Comparison of ENCODE assay signal across 15 cellular contexts in the genomic region with DNA sequence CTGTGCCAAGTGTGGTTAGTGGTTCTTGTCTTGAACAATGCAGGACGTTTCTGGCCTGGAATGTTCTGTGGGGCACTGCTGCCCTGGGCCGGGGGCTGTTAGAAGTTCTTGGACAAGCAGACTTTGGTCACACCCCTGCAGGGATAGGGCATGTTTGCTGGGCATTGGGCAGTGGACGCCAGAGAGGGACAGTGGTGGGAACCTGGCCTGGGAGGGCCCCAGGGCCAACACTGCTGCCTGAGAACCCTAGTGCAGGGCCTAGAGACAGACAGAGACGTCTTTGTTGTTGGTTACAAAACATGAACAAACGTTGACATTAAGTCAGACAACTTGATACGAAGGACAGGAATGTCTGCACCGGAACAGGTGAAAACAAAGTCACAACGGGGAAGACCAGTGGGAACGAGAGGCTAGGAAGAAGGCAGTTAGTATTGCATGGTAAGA. TPM values are rescaled to one million over a fixed set of nuclear protein-coding genes. Genes with fewer than 3 reads are reported as not detected.
A peak's percentile ranks its signal among the peaks of the same experiment; 100 is the strongest.
DNase-seq lines count a peak whose midpoint lies in the region; ATAC-seq and TF ChIP-seq lines count a peak whose summit lies in the region.
"Had no signal": no experiment of that assay in that cellular context is flagged by ENCODE, and none has a peak within 500 bp of the region (broad histone marks: within the 10 kb centered on the region; RNA-seq: fewer than 3 reads in every experiment).

No MANE protein-coding gene starts in this region.

- H3K79me2 ChIP-seq in mammary epithelial cell (ENCODE audit: insufficient read depth, low read length), result no peaks in the 10 kb centered on the region

- H3K36me3 Mint-ChIP-seq in stimulated activated naive B cell treated with anti-CD40 and anti-IgM and Interleukin-4, amounts not matched to agents 10 μg/mL and 1 μg/mL and 100 μg/mL, for 72 hours, result no peaks in the 10 kb centered on the region

- no peak overlapping the region for H3K4me3 Mint-ChIP-seq in stimulated activated naive B cell treated with anti-CD40 and anti-IgM and Interleukin-4, amounts not matched to agents 10 μg/mL and 1 μg/mL and 100 μg/mL, for 72 hours

- H3K4me2 ChIP-seq in mammary epithelial cell (ENCODE audit: insufficient read depth, low read depth, low read length), result no peak overlapping the region

- CTCF ChIA-PET in mammary epithelial cell (lab: Charles Lee; ENCODE audit: low non-redundant PET), result no interaction called here

- H3K36me3 ChIP-seq in mammary epithelial cell (ENCODE audit: insufficient read depth, low read length), result no peaks in the 10 kb centered on the region

- H3K4me1 ChIP-seq in mammary epithelial cell (ENCODE audit: insufficient read depth, low read length), result no peaks in the 10 kb centered on the region

- peaks cover 0 to 5% of the 10 kb centered on the region in 2 donors for H3K9me3 Mint-ChIP-seq in stimulated activated naive B cell treated with anti-CD40 and anti-IgM and Interleukin-4, amounts not matched to agents 10 μg/mL and 1 μg/mL and 100 μg/mL, for 72 hours

- H3K27ac Mint-ChIP-seq in stimulated activated naive B cell treated with anti-CD40 and anti-IgM and Interleukin-4, amounts not matched to agents 10 μg/mL and 1 μg/mL and 100 μg/mL, for 72 hours, result no peak overlapping the region

- dilution Hi-C loops in mammary epithelial cell (cut with HindIII; ENCODE audit: low sequenced_read_pairs), result loop anchor here (5.0 kb wide), 1 partner anchor 84 kb away; no protein-coding TSS in a partner anchor

- no peak overlapping the region for H3K27ac ChIP-seq in mammary epithelial cell (ENCODE audit: insufficient read depth, low read depth, low read length)
- H3K27ac ChIP-seq: BLaER1 had no signal

- WGBS in mammary epithelial cell (ENCODE audit: low coverage, missing lambda C conversion rate), result 3% methylated on average over 9 of the region's 9 CpGs

- no peak overlapping the region for H3K4me3 ChIP-seq in mammary epithelial cell (replicated peaks in 1 of 3; ENCODE audit: insufficient read depth in 1 of 3, low read depth in 2 of 3, low read length in 3 of 3)
- H3K4me3 ChIP-seq: BLaER1, HAP-1, K562 had no signal

- no TSS peak for BruUV-seq in mammary epithelial cell (replicated peaks; lab: Mats Ljungman, UMichigan)

- DNase-seq in Right ventricle myocardium inferior (ENCODE audit: missing footprints), result peak; percentile 8
- no peak for DNase-seq in cardiac septum (ENCODE audit: low spot score)
- peak; percentile 42 for DNase-seq in SK-MEL-5 (ENCODE audit: low read depth, low spot score)
- peak; percentile 19 for DNase-seq in mammary epithelial cell
- DNase-seq in stimulated activated naive B cell treated with anti-CD40 and anti-IgM and Interleukin-4, amounts not matched to agents 10 μg/mL and 1 μg/mL and 100 μg/mL, for 72 hours, result no peak
- no peak for DNase-seq in posterior vena cava (ENCODE audit: low spot score)
- DNase-seq: 8988T; AML-193; Calu3; CD8-positive, alpha-beta memory T cell; DMS 273 treated with DMSO at 0.1 percent for 48 hours had no signal

- H3K9me3 ChIP-seq in mammary epithelial cell (replicated peaks; ENCODE audit: insufficient read depth, low read length), result no peaks in the 10 kb centered on the region
- H3K9me3 ChIP-seq: HAP-1 had no signal

- peaks cover 0 to 5% of the 10 kb centered on the region in 2 donors for H3K4me1 Mint-ChIP-seq in stimulated activated naive B cell treated with anti-CD40 and anti-IgM and Interleukin-4, amounts not matched to agents 10 μg/mL and 1 μg/mL and 100 μg/mL, for 72 hours

- intact Hi-C loops in Right ventricle myocardium inferior (cut with DNase I) (loop anchor here (10.0 kb wide), 1 partner anchor 56 kb away; the partner anchor contains the start of gene WNK2), cardiac septum (cut with DNase I) (no loop called here), mammary epithelial cell (cut with micrococcal nuclease) (no loop called here), posterior vena cava (cut with DNase I) (no loop called here)

- TF ChIP-seq CTCF in mammary epithelial cell (conservative IDR thresholded peaks at IDR 0.05 in 1 of 2, IDR thresholded peaks at IDR 0.05 in 1 of 2; ENCODE audit: extremely low read depth in 1 of 2, insufficient read depth in 1 of 2, low read depth in 1 of 2, low read length in 2 of 2), result no peak

- ATAC-seq in Right ventricle myocardium inferior (no peak), HG03159 (IDR thresholded peaks at IDR 0.05; ENCODE audit: unreplicated experiment) (no peak)
- no peak for ATAC-seq in stimulated activated naive B cell treated with anti-CD40 and anti-IgM and Interleukin-4, amounts not matched to agents 10 μg/mL and 1 μg/mL and 100 μg/mL, for 72 hours (replicated peaks)
- ATAC-seq: K562 had no signal

- H4K20me1 ChIP-seq in mammary epithelial cell (ENCODE audit: insufficient read depth, low read length), result no peaks in the 10 kb centered on the region

- no peak overlapping the region for H2AFZ ChIP-seq in mammary epithelial cell (ENCODE audit: low read depth, low read length)

- no peak overlapping the region for H3K9ac ChIP-seq in mammary epithelial cell (ENCODE audit: insufficient read depth, low read length)
- H3K9ac ChIP-seq: BLaER1 had no signal

- H3K27me3 ChIP-seq in mammary epithelial cell (ENCODE audit: insufficient read depth, low read length), result peaks cover 2% of the 10 kb centered on the region
- H3K27me3 ChIP-seq: BLaER1 had no signal

- no peaks in the 10 kb centered on the region for H3K27me3 Mint-ChIP-seq in stimulated activated naive B cell treated with anti-CD40 and anti-IgM and Interleukin-4, amounts not matched to agents 10 μg/mL and 1 μg/mL and 100 μg/mL, for 72 hours

- in situ Hi-C loops in SK-MEL-5 (cut with HindIII; ENCODE audit: low pct_unique_long_range_greater_than_20kb, low sequenced_read_pairs) (no loop called here), mammary epithelial cell (cut with MboI; ENCODE audit: low sequenced_read_pairs in 2 of 2) (no loop called here)

RNA-seq across cellular contexts. Expression of gene WNK2, which starts 57.0 kb away (rescaled TPM):
- total RNA-seq in Right ventricle myocardium inferior (200 TPM), cardiac septum (123 TPM), mammary epithelial cell (10 to 100 TPM in 1 of 2 donors, under 1 TPM in 1; 0.49 to 12.8 TPM), posterior vena cava (10 to 100 TPM; 34.8 to 39.5 TPM)
- 2.4 and 3.4 TPM in 2 replicates for total RNA-seq in SK-MEL-5 (2014; rRNA removed; shearing (Covaris generic))
- polyA plus RNA-seq in SK-MEL-5 (2015; cell fraction: cytosol; rRNA removed), result 13.1 and 32.3 TPM in 2 replicates
- 29.2 and 34.7 TPM in 2 replicates for polyA plus RNA-seq in SK-MEL-5 (2015; cell fraction: nucleus; rRNA removed)
- polyA plus RNA-seq in mammary epithelial cell, result 0.01 TPM
- polyA minus RNA-seq in mammary epithelial cell, result not detected
- polyA plus RNA-seq: CD8-positive, alpha-beta memory T cell had no signal

Comparison
In these comparisons a context has a peak if more than half of its experiments do, and no peak if none do; other contexts are left out.
1. DNase-seq: peak in Right ventricle myocardium inferior (single experiment), SK-MEL-5 (single experiment) and mammary epithelial cell (single experiment); none in cardiac septum (single experiment), stimulated activated naive B cell treated with anti-CD40 and anti-IgM and Interleukin-4, amounts not matched to agents 10 μg/mL and 1 μg/mL and 100 μg/mL, for 72 hours (single experiment) and posterior vena cava (single experiment).